Comparison of ENCODE assay signal across 9 cellular contexts in the genomic region with DNA sequence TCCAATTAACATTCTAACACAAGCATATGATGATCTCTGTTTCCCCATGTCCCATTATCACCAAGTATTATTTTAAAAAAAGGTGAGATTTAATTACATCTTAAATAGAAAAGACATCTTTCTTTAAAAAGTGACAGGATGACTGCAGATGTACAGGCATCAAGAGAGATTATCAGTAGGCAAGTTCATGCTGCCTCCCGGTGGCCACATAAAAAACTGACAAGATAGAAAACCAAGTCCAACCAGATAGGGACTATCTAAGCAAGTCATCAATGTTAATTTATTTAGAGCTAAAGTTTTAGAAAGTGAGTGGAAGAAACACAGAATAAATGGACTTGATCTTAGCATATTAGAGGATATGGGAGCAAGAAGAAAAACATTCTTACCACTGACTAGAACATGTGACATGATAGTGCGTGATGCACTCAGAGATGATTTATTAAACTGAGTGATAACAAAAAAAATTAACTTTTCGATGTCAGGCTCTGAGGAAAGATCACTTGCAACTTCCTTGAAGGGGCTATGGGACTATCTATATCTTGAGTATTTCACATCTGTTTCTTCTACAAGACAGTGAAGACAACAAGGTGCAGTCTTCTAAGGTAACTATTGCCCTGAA. TPM values are rescaled to one million over a fixed set of nuclear protein-coding genes. Genes with fewer than 3 reads are reported as not detected.
DNase-seq lines count a peak whose midpoint lies in the region; ATAC-seq, FAIRE-seq and TF ChIP-seq lines count a peak whose summit lies in the region.
"Had no signal": no experiment of that assay in that cellular context is flagged by ENCODE, and none has a peak within 500 bp of the region (broad histone marks: within the 10 kb centered on the region; RNA-seq: fewer than 3 reads in every experiment).

No MANE protein-coding gene starts in this region.

- H3K36me3 ChIP-seq in NT2/D1 (ENCODE audit: insufficient read depth, insufficient read length, low read length) (no peaks in the 10 kb centered on the region), endothelial cell of umbilical vein (ENCODE audit: control insufficient read depth in 2 of 2, extremely low read depth in 1 of 2, insufficient read depth in 2 of 2, low read length in 2 of 2) (no peaks in the 10 kb centered on the region), neural cell (ENCODE audit: insufficient read depth, low read length) (no peaks in the 10 kb centered on the region)

- FAIRE-seq in endothelial cell of umbilical vein (lab: Jason Lieb, UNC) = peak; percentile 69

- H3K4me3 ChIP-seq in NT2/D1 (ENCODE audit: insufficient read length, low read depth) (no peak overlapping the region), endothelial cell of umbilical vein (replicated peaks in 1 of 3; ENCODE audit: insufficient read depth in 1 of 3, low read depth in 1 of 3, low read length in 3 of 3) (no peak overlapping the region), neural cell (ENCODE audit: low read length) (no peak overlapping the region)
- H3K4me3 ChIP-seq: skin epidermis had no signal

- H2AFZ ChIP-seq in endothelial cell of umbilical vein (ENCODE audit: low read depth, low read length) (no peak overlapping the region), neural cell (ENCODE audit: low read depth, low read length) (no peak overlapping the region)

- peak; percentile 18 to 45 for TF ChIP-seq CTCF in endothelial cell of umbilical vein (IDR thresholded peaks at IDR 0.05; ENCODE audit: extremely low read depth in 1 of 2, insufficient read depth in 1 of 2, low read depth in 1 of 2, low read length in 2 of 2)
- peak; percentile 81 for TF ChIP-seq CTCF in neural cell (IDR thresholded peaks at IDR 0.05; ENCODE audit: poor library complexity, severe bottlenecking)

- POLR2A ChIA-PET in endothelial cell of umbilical vein (lab: Charles Lee) = no interaction called here

- DNase-seq in NCI-H510A treated with DMSO at 0.1 percent for 48 hours (lab: John Stamatoyannopoulos, UW) = peak; percentile 30
- DNase-seq in NCI-H510A (lab: John Stamatoyannopoulos, UW) = no peak
- DNase-seq in NT2/D1 (ENCODE audit: low read depth, low spot score) = peak; percentile 33
- peak; percentile 59 for DNase-seq in endothelial cell of umbilical vein (ENCODE audit: low read depth, low spot score)
- no peak for DNase-seq in stimulated activated CD4-positive, alpha-beta T cell treated with anti-CD3 and anti-CD28 coated beads, Interleukin-4, amount 100 ng/mL, for 4 hours

- no peaks in the 10 kb centered on the region for H3K9me1 ChIP-seq in endothelial cell of umbilical vein (replicated peaks; ENCODE audit: control insufficient read depth, extremely low read depth, insufficient read depth, low read length)

- H3K27me3 ChIP-seq in NT2/D1 (ENCODE audit: insufficient read depth, insufficient read length) = no peaks in the 10 kb centered on the region
- no peaks in the 10 kb centered on the region for H3K27me3 ChIP-seq in endothelial cell of umbilical vein (ENCODE audit: control insufficient read depth in 2 of 2, insufficient read depth in 2 of 2, low read length in 2 of 2)
- no peaks in the 10 kb centered on the region for H3K27me3 ChIP-seq in neural cell (ENCODE audit: insufficient read depth, low read depth, low read length)

- intact Hi-C loops in endothelial cell of umbilical vein (cut with micrococcal nuclease) = loop anchor here (1.0 to 10.0 kb wide), 6 partner anchors 48 to 457 kb away; no protein-coding TSS in a partner anchor

- H3K9me3 ChIP-seq in NT2/D1 (ENCODE audit: insufficient read depth, low read length) (no peaks in the 10 kb centered on the region), endothelial cell of umbilical vein (replicated peaks; ENCODE audit: control insufficient read depth, insufficient read depth, low read length) (no peaks in the 10 kb centered on the region), neural cell (ENCODE audit: low read length) (no peaks in the 10 kb centered on the region)

- BruUV-seq in endothelial cell of umbilical vein (replicated peaks; lab: Mats Ljungman, UMichigan) = no TSS peak

- H3K9me2 ChIP-seq in neural cell (ENCODE audit: insufficient read depth, low read length) = no peaks in the 10 kb centered on the region

- H3K4me2 ChIP-seq in endothelial cell of umbilical vein (ENCODE audit: insufficient read depth, low read length) (no peak overlapping the region), neural cell (ENCODE audit: low read length) (no peak overlapping the region)

- CTCF ChIA-PET in endothelial cell of umbilical vein (lab: Charles Lee) = interaction anchor here (0.8 to 5.3 kb wide), 10 partner anchors 10 to 457 kb away, joined by 3 to 125 read pairs (median 7); partner anchors contain the start of gene APOB

- H3K4me1 ChIP-seq in NT2/D1 (ENCODE audit: insufficient read depth, insufficient read length) (no peaks in the 10 kb centered on the region), endothelial cell of umbilical vein (ENCODE audit: control insufficient read depth, extremely low read depth, insufficient read depth, low read length) (no peaks in the 10 kb centered on the region)

- H3K9ac ChIP-seq in NT2/D1 (ENCODE audit: insufficient read length, low read depth) = no peak overlapping the region
- no peak overlapping the region for H3K9ac ChIP-seq in endothelial cell of umbilical vein (replicated peaks; ENCODE audit: extremely low read depth, insufficient read depth, low read length)
- H3K9ac ChIP-seq in neural cell (ENCODE audit: low read length) = no peak overlapping the region

- H3F3A ChIP-seq in neural cell (ENCODE audit: insufficient read depth, low read length, poor library complexity, severe bottlenecking) = no peaks in the 10 kb centered on the region

- TF ChIP-seq RAD21 in neural cell (conservative IDR thresholded peaks at IDR 0.05) = peak; percentile 84

- TF ChIP-seq EP300 in neural cell (conservative IDR thresholded peaks at IDR 0.05; ENCODE audit: poor library complexity, severe bottlenecking) = no peak

- no peak overlapping the region for H3K27ac ChIP-seq in endothelial cell of umbilical vein (ENCODE audit: insufficient read depth, low read depth, low read length)
- H3K27ac ChIP-seq in neural cell (ENCODE audit: low read length) = no peak overlapping the region
- H3K27ac ChIP-seq: skin epidermis had no signal

- dilution Hi-C loops in endothelial cell of umbilical vein (cut with MboI; ENCODE audit: extremely low pct_ligation_motif_present, low sequenced_read_pairs) = no loop called here

- H3K79me2 ChIP-seq in endothelial cell of umbilical vein (ENCODE audit: control insufficient read depth, insufficient read depth, low read length) (no peaks in the 10 kb centered on the region), neural cell (replicated peaks; ENCODE audit: insufficient read depth, low read length) (no peaks in the 10 kb centered on the region)

- ATAC-seq in HG02938 (IDR thresholded peaks at IDR 0.05; ENCODE audit: unreplicated experiment) = peak; percentile 75
- no peak for ATAC-seq in HG03097 (IDR thresholded peaks at IDR 0.05; ENCODE audit: low FRiP score, unreplicated experiment)

- TF ChIP-seq POLR2A in endothelial cell of umbilical vein (IDR thresholded peaks at IDR 0.05; ENCODE audit: low read depth, low read length) = no peak

- H4K20me1 ChIP-seq in endothelial cell of umbilical vein (replicated peaks; ENCODE audit: control insufficient read depth, extremely low read depth, insufficient read depth, low read length) (no peaks in the 10 kb centered on the region), neural cell (ENCODE audit: insufficient read depth) (no peaks in the 10 kb centered on the region)

TF ChIP-seq in endothelial cell of umbilical vein, 7 proteins besides CTCF, POLR2A, EP300 and RAD21:
- TF ChIP-seq, protein P1, sequence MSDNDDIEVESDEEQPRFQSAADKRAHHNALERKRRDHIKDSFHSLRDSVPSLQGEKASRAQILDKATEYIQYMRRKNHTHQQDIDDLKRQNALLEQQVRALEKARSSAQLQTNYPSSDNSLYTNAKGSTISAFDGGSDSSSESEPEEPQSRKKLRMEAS (IDR thresholded peaks at IDR 0.05; ENCODE audit: insufficient read depth, insufficient read length) = no peak
- no peak for TF ChIP-seq POLR2AphosphoS5 (IDR thresholded peaks at IDR 0.05; ENCODE audit: insufficient read depth, low read depth, low read length)
- TF ChIP-seq EZH2 (IDR thresholded peaks at IDR 0.05; ENCODE audit: borderline replicate concordance, low read depth, low read length, severe bottlenecking) = no peak
- TF ChIP-seq FOS (IDR thresholded peaks at IDR 0.05; ENCODE audit: borderline replicate concordance, insufficient read depth, low read length) = no peak
- TF ChIP-seq JUN (IDR thresholded peaks at IDR 0.05; ENCODE audit: borderline replicate concordance, insufficient read depth, insufficient read length, low read depth) = no peak
- TF ChIP-seq MYC (IDR thresholded peaks at IDR 0.05; ENCODE audit: low read depth, low read length) = no peak
- no peak for TF ChIP-seq GATA2 (IDR thresholded peaks at IDR 0.05; ENCODE audit: insufficient read depth, insufficient read length, low read depth, low read length)
TF ChIP-seq in endothelial cell of umbilical vein: peak in this region for 0.

TF ChIP-seq in neural cell, 6 proteins besides CTCF, POLR2A, EP300 and RAD21:
- TF ChIP-seq TAF1 (IDR thresholded peaks at IDR 0.05; ENCODE audit: low read depth) (no peak), SMC3 (conservative IDR thresholded peaks at IDR 0.05; ENCODE audit: poor library complexity) (peak; percentile 85)
TF ChIP-seq in neural cell: peak in this region for 1.

RNA-seq across cellular contexts. Expression of gene TDRD15, which starts 5.4 kb away (rescaled TPM):
- total RNA-seq in endothelial cell of umbilical vein = not detected in 2 replicates
- not detected in 2 replicates for polyA plus RNA-seq in endothelial cell of umbilical vein
- polyA plus RNA-seq in endothelial cell of umbilical vein (2011; cell fraction: cytosol; rRNA removed) = not detected in 2 replicates
- polyA plus RNA-seq in endothelial cell of umbilical vein (2011; cell fraction: nucleus; rRNA removed) = 0.01 TPM in 1 of 2 replicates, not detected in the other
- not detected in 2 replicates for polyA plus RNA-seq in endothelial cell of umbilical vein (2012)
- not detected in 2 replicates for polyA minus RNA-seq in endothelial cell of umbilical vein
- not detected for polyA minus RNA-seq in endothelial cell of umbilical vein (2011; cell fraction: cytosol; rRNA and poly(A)+ RNA removed)
- polyA minus RNA-seq in endothelial cell of umbilical vein (2011; cell fraction: nucleus; rRNA and poly(A)+ RNA removed) = not detected in 2 replicates
- not detected in 2 replicates for polyA plus RNA-seq in neural cell
- polyA minus RNA-seq in neural cell = not detected in 2 replicates

Comparison
In these comparisons a context has a peak if more than half of its experiments do, and no peak if none do; other contexts are left out.
1. DNase-seq: peak in NCI-H510A treated with DMSO at 0.1 percent for 48 hours (single experiment), NT2/D1 (single experiment) and endothelial cell of umbilical vein (single experiment); none in NCI-H510A (single experiment) and stimulated activated CD4-positive, alpha-beta T cell treated with anti-CD3 and anti-CD28 coated beads, Interleukin-4, amount 100 ng/mL, for 4 hours (0 of 2).